ENCODE assay signal across 15 cellular contexts in the genomic region with DNA sequence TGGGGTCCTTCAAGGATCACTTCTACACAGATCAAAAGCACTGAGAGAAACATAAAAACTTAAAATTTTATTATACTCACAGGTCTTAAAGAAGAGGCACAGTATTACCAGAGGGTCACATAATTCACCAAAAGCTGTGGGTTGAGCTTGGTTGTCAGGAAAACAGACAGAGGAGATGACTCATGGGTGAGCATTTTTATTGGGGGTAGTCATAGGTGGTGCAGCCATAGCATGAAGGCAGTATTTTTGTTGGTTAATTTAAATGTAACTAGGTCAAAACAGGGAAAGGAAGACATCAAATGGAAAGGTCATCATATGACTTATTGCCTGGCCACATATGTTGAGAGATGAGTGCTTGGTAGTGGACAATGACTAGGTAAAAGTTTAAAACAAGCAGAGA. TPM values are rescaled to one million over a fixed set of nuclear protein-coding genes. Genes with fewer than 3 reads are reported as not detected.
DNase-seq lines count a peak whose midpoint lies in the region; ATAC-seq and TF ChIP-seq lines count a peak whose summit lies in the region.
"Had no signal": no experiment of that assay in that cellular context is flagged by ENCODE, and none has a peak within 500 bp of the region (broad histone marks: within the 10 kb centered on the region; RNA-seq: fewer than 3 reads in every experiment).

No MANE protein-coding gene starts in this region.

- H3K27me3 ChIP-seq in ACC112 (ENCODE audit: insufficient read depth, low read length) (no peaks in the 10 kb centered on the region), colonic mucosa (no peaks in the 10 kb centered on the region)
- H3K27me3 ChIP-seq: neural progenitor cell had no signal

- H2AFZ ChIP-seq in ACC112 (ENCODE audit: low read length, unreplicated experiment), result peak overlapping the region; percentile 51
- H2AFZ ChIP-seq: neural progenitor cell had no signal

- no peak for ATAC-seq in HG03108 (IDR thresholded peaks at IDR 0.05; ENCODE audit: unreplicated experiment)
- ATAC-seq: activated CD8-positive, alpha-beta T cell treated with anti-CD3 and anti-CD28 coated beads for 36 hours; T-cell had no signal

- no peaks in the 10 kb centered on the region for H3K9me3 ChIP-seq in colonic mucosa

- H3K4me1 ChIP-seq in ACC112 (ENCODE audit: control insufficient read depth, insufficient read depth, low read length, unreplicated experiment) (peaks cover 29% of the 10 kb centered on the region), colonic mucosa (no peaks in the 10 kb centered on the region)
- H3K4me1 ChIP-seq: neural progenitor cell had no signal

- no peaks in the 10 kb centered on the region for H3K79me2 ChIP-seq in ACC112 (ENCODE audit: control insufficient read depth, insufficient read depth, low read length, unreplicated experiment)

- TF ChIP-seq CTCF in colonic mucosa (IDR thresholded peaks at IDR 0.05), result no peak

- no peak overlapping the region for H3K9ac ChIP-seq in colonic mucosa (ENCODE audit: low read depth in 2 of 2, low read length in 2 of 2)
- H3K9ac ChIP-seq: neural progenitor cell had no signal

- peak overlapping the region; percentile 22; the same call in 1 of the 2 replicates for H3K4me3 ChIP-seq in ACC112 (ENCODE audit: low read depth, low read length)
- H3K4me3 ChIP-seq in colonic mucosa, result no peak overlapping the region
- H3K4me3 ChIP-seq: neural progenitor cell had no signal

- H3K27ac ChIP-seq in ACC112 (ENCODE audit: low read depth, low read length) (peak overlapping the region; percentile 84), colonic mucosa (no peak overlapping the region)
- H3K27ac ChIP-seq: neural progenitor cell had no signal

- H3K36me3 ChIP-seq in ACC112 (ENCODE audit: insufficient read depth, low read length) (peaks cover 5% of the 10 kb centered on the region; the same call in 1 of the 2 replicates), colonic mucosa (no peaks in the 10 kb centered on the region)
- H3K36me3 ChIP-seq: neural progenitor cell had no signal

- intact Hi-C loops in colonic mucosa (cut with DNase I), result no loop called here

- DNase-seq in HS-27A (ENCODE audit: low read depth) (peak; percentile 92), amniotic epithelial cell (ENCODE audit: low read depth) (peak; percentile 67), glomerular visceral epithelial cell (ENCODE audit: extremely low spot score) (peak; percentile 67), retina (no peak), ecto neural progenitor cell (ENCODE audit: low spot score) (no peak), colonic mucosa (no peak)
- DNase-seq: activated CD8-positive, alpha-beta T cell treated with anti-CD3 and anti-CD28 coated beads for 36 hours; kidney; NCI-H526; stimulated activated naive CD4-positive, alpha-beta T cell treated with Interleukin-2 at 50 U/mL for 16 hours; T-cell had no signal

RNA-seq across cellular contexts. Expression of a gene that starts 24.2 kb away (rescaled TPM):
- not detected for total RNA-seq in colonic mucosa
- total RNA-seq: activated CD8-positive, alpha-beta T cell treated with anti-CD3 and anti-CD28 coated beads for 36 hours; H4; kidney; T-cell had no signal

Comparison
In these comparisons a context has a peak if more than half of its experiments do, and no peak if none do; other contexts are left out.
1. DNase-seq: peak in HS-27A (single experiment), amniotic epithelial cell (single experiment) and glomerular visceral epithelial cell (single experiment); none in retina (single experiment), ecto neural progenitor cell (single experiment) and colonic mucosa (single experiment).